In the genomic region with DNA sequence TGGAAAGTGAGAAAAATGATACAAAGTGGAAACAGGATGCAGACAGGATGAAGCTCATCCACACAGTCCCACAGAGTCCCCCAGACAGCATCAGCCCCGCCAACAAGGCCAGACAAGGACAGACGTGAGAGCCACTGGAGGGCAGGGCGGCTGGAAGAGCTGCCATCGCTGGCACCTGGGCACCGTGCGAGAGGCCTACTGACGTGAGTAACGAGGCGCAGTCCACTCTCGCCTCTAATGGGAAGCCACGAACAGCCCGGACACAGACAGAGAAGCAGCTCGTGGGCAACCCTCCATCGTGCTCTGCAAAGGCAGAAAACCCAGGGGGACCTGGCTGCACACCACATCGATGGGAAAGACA, we compare ENCODE assay signal across 17 cellular contexts.
"Had no signal": no experiment of that assay in that cellular context is flagged by ENCODE, and none has a peak within 500 bp of the region (broad histone marks: within the 10 kb centered on the region; RNA-seq: fewer than 3 reads in every experiment).

No MANE protein-coding gene starts in this region.

- H3K27me3 Mint-ChIP-seq: activated naive CD8-positive, alpha-beta T cell treated with anti-CD3 and anti-CD28 coated beads for 36 hours; dendritic cell treated with granulocyte-macrophage colony-stimulating factor and Interleukin-4, amounts not matched to agents 40 ng/mL and 50 ng/mL, for 4 days had no signal

- H3K4me3 ChIP-seq: mucosa of descending colon, SK-N-MC, vagina had no signal

- H3K9me3 ChIP-seq: mucosa of descending colon, vagina had no signal

- H3K36me3 ChIP-seq: vagina had no signal

- ATAC-seq: activated T-cell treated with anti-CD3 and anti-CD28 coated beads, Interleukin-2, amount 50 U/mL, for 4 hours; foreskin keratinocyte; mucosa of descending colon; stimulated activated effector memory CD8-positive, alpha-beta T cell treated with anti-CD3 and anti-CD28 coated beads, Interleukin-12 subunit alpha, Interleukin-12 subunit beta, amount 100 ng/mL, for 72 hours had no signal

- H3K27me3 ChIP-seq: foreskin keratinocyte, vagina had no signal

- H3K9me3 Mint-ChIP-seq: activated naive CD8-positive, alpha-beta T cell treated with anti-CD3 and anti-CD28 coated beads for 36 hours; activated T-cell treated with anti-CD3 and anti-CD28 coated beads, Interleukin-2, amount 50 U/mL, for 4 hours; dendritic cell treated with granulocyte-macrophage colony-stimulating factor and Interleukin-4, amounts not matched to agents 40 ng/mL and 50 ng/mL, for 4 days; immature natural killer cell; stimulated activated effector memory CD8-positive, alpha-beta T cell treated with anti-CD3 and anti-CD28 coated beads, Interleukin-12 subunit alpha, Interleukin-12 subunit beta, amount 100 ng/mL, for 72 hours had no signal

- H3K27ac Mint-ChIP-seq: activated naive CD8-positive, alpha-beta T cell treated with anti-CD3 and anti-CD28 coated beads for 36 hours; dendritic cell treated with granulocyte-macrophage colony-stimulating factor and Interleukin-4, amounts not matched to agents 40 ng/mL and 50 ng/mL, for 4 days; stimulated activated effector memory CD8-positive, alpha-beta T cell treated with anti-CD3 and anti-CD28 coated beads, Interleukin-12 subunit alpha, Interleukin-12 subunit beta, amount 100 ng/mL, for 72 hours had no signal

- H3K27ac ChIP-seq: foreskin keratinocyte, SK-N-MC, vagina had no signal

- H3K4me1 ChIP-seq: foreskin keratinocyte had no signal

- H3K4me3 Mint-ChIP-seq: activated naive CD8-positive, alpha-beta T cell treated with anti-CD3 and anti-CD28 coated beads for 36 hours; activated T-cell treated with anti-CD3 and anti-CD28 coated beads, Interleukin-2, amount 50 U/mL, for 4 hours; dendritic cell treated with granulocyte-macrophage colony-stimulating factor and Interleukin-4, amounts not matched to agents 40 ng/mL and 50 ng/mL, for 4 days; immature natural killer cell; stimulated activated effector memory CD8-positive, alpha-beta T cell treated with anti-CD3 and anti-CD28 coated beads, Interleukin-12 subunit alpha, Interleukin-12 subunit beta, amount 100 ng/mL, for 72 hours had no signal

- DNase-seq: activated CD4-positive, alpha-beta T cell treated with anti-CD3 and anti-CD28 coated beads for 1 hour; activated CD4-positive, alpha-beta T cell treated with anti-CD3 and anti-CD28 coated beads, Interleukin-2, amount 50 U/mL, for 4 hours; activated naive CD8-positive, alpha-beta T cell treated with anti-CD3 and anti-CD28 coated beads for 36 hours; activated T-cell treated with anti-CD3 and anti-CD28 coated beads, Interleukin-2, amount 50 U/mL, for 4 hours; anterior cingulate cortex; cerebellar nuclear complex; effector memory CD4-positive, alpha-beta T cell; foreskin keratinocyte; head of caudate nucleus; immature natural killer cell; stimulated activated CD4-positive, alpha-beta T cell treated with anti-CD3 and anti-CD28 coated beads, Interleukin-12 subunit alpha, Interleukin-12 subunit beta, amount 100 ng/mL, for 4 hours; stimulated activated CD4-positive, alpha-beta T cell treated with anti-CD3 and anti-CD28 coated beads, Interleukin-2, amount 100 ng/mL, for 24 hours had no signal
